9 cellular contexts compared by ENCODE assay signal in the genomic region with DNA sequence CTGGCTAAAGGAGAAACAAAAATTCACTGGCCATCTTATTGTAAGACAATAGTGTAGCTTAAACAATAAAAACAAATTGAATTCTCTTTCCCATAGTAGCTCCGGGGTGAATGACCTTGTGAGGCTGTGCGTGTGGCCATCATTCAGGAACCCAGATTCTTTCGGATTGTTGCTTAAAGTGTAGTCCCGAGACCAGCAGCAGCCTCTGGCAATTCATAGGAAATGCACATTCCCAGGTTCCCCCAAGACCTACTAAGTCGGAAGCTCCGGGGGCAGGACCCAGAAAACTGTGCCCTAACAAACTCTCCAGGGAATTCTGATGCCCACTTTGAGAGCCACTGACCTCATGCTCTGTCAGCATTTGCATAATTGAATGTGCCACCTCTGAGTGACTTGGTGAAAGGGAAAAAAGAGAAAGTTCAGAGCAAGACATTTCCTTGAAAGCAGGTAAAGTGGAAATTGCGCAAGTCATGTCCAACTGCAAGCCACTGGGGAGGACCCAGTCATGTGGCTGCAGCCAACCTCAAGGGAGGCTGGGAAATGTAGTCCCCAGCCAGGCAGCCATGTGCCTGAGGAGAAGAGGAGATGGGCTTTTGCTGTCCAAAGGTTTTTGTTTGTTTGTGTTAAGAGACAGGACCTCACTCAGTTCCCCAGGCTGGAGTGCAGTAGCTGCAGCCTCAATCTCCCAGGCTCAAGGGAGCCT. TPM values are rescaled to one million over a fixed set of nuclear protein-coding genes. Genes with fewer than 3 reads are reported as not detected.
DNase-seq lines count a peak whose midpoint lies in the region; ATAC-seq and TF ChIP-seq lines count a peak whose summit lies in the region.
"Had no signal": no experiment of that assay in that cellular context is flagged by ENCODE, and none has a peak within 500 bp of the region (broad histone marks: within the 10 kb centered on the region; RNA-seq: fewer than 3 reads in every experiment).

No MANE protein-coding gene starts in this region.

- POLR2A ChIA-PET in activated B cell treated with CpG ODN at 0.5 μM for 24 hours (lab: Charles Lee): no interaction called here

- peak; percentile 49 for ATAC-seq in activated B cell treated with CpG ODN at 0.5 μM for 24 hours (ENCODE audit: low read depth)

- H3K36me3 Mint-ChIP-seq in activated B cell treated with CpG ODN at 0.5 μM for 24 hours (ENCODE audit: low read depth): no peaks in the 10 kb centered on the region

- no peak overlapping the region for H2AFZ ChIP-seq in smooth muscle cell (ENCODE audit: low read depth)

- H3F3A ChIP-seq in smooth muscle cell (ENCODE audit: low read depth): no peaks in the 10 kb centered on the region

- H3K4me3 ChIP-seq in iPS-15b (ENCODE audit: low read depth, low read length): peak overlapping the region; percentile 65
- peak overlapping the region; percentile 31 for H3K4me3 ChIP-seq in smooth muscle cell
- H3K4me3 ChIP-seq in effector memory CD4-positive, alpha-beta T cell (ENCODE audit: insufficient read depth, low read depth, low read length, poor library complexity, severe bottlenecking): no peak overlapping the region

- no peak overlapping the region for H3K27ac Mint-ChIP-seq in activated B cell treated with CpG ODN at 0.5 μM for 24 hours

- CTCF ChIA-PET in activated B cell treated with CpG ODN at 0.5 μM for 24 hours (lab: Charles Lee): no interaction called here

- H3K36me3 ChIP-seq in iPS-15b (ENCODE audit: control insufficient read depth, insufficient read depth, low read length): no peaks in the 10 kb centered on the region
- no peaks in the 10 kb centered on the region for H3K36me3 ChIP-seq in smooth muscle cell (ENCODE audit: low read depth)
- H3K36me3 ChIP-seq in effector memory CD4-positive, alpha-beta T cell (ENCODE audit: control insufficient read depth, insufficient read depth, low read length): no peaks in the 10 kb centered on the region
- H3K36me3 ChIP-seq: neutrophil had no signal

- no peak for TF ChIP-seq CTCF in activated B cell treated with CpG ODN at 0.5 μM for 24 hours (IDR thresholded peaks at IDR 0.05)
- TF ChIP-seq CTCF in smooth muscle cell (IDR thresholded peaks at IDR 0.05; ENCODE audit: borderline replicate concordance, insufficient read depth, poor library complexity, severe bottlenecking): no peak

- H3K9me3 Mint-ChIP-seq in activated B cell treated with CpG ODN at 0.5 μM for 24 hours: peaks cover 17% of the 10 kb centered on the region

- intact Hi-C loops in activated B cell treated with CpG ODN at 0.5 μM for 24 hours (cut with micrococcal nuclease): no loop called here

- H3K9ac ChIP-seq in iPS-15b (ENCODE audit: low read depth, low read length) (peak overlapping the region; percentile 73), smooth muscle cell (ENCODE audit: low read depth) (no peak overlapping the region)

- 66% methylated on average over 7 of the region's 7 CpGs for WGBS in smooth muscle cell (ENCODE audit: low lambda C conversion rate)

- DNase-seq in Ammon's horn (ENCODE audit: low spot score) (peak; percentile 64), HPDE6-E6E7 (ENCODE audit: extremely low spot score) (peak; percentile 83), activated B cell treated with CpG ODN at 0.5 μM for 24 hours (no peak), smooth muscle cell (lab: John Stamatoyannopoulos, UW; ENCODE audit: unreplicated experiment) (no peak), NCI-H1048 (lab: John Stamatoyannopoulos, UW) (no peak)
- DNase-seq in effector memory CD4-positive, alpha-beta T cell: no peak
- no peak for DNase-seq in stimulated activated naive CD4-positive, alpha-beta T cell (lab: John Stamatoyannopoulos, UW)

- H3K27me3 ChIP-seq in iPS-15b (ENCODE audit: control insufficient read depth, insufficient read depth, low read length): no peaks in the 10 kb centered on the region
- H3K27me3 ChIP-seq in smooth muscle cell (ENCODE audit: low read depth): no peaks in the 10 kb centered on the region
- no peaks in the 10 kb centered on the region for H3K27me3 ChIP-seq in effector memory CD4-positive, alpha-beta T cell (replicated peaks; ENCODE audit: control insufficient read depth, insufficient read depth, low read length, poor library complexity, severe bottlenecking)
- H3K27me3 ChIP-seq: neutrophil had no signal

- peaks cover 6% of the 10 kb centered on the region for H3K4me1 Mint-ChIP-seq in activated B cell treated with CpG ODN at 0.5 μM for 24 hours

- no peak overlapping the region for H3K27ac ChIP-seq in smooth muscle cell (ENCODE audit: low read depth)
- no peak overlapping the region for H3K27ac ChIP-seq in effector memory CD4-positive, alpha-beta T cell (ENCODE audit: insufficient read depth, low read length, poor library complexity, severe bottlenecking)
- H3K27ac ChIP-seq: neutrophil had no signal

- H3K9me3 ChIP-seq in iPS-15b (ENCODE audit: control insufficient read depth, insufficient read depth, low read length) (no peaks in the 10 kb centered on the region), smooth muscle cell (replicated peaks; ENCODE audit: low read depth) (peaks cover 9% of the 10 kb centered on the region)
- H3K9me3 ChIP-seq in effector memory CD4-positive, alpha-beta T cell (ENCODE audit: control insufficient read depth, low read length): peaks cover 5% of the 10 kb centered on the region
- H3K9me3 ChIP-seq: neutrophil had no signal

- peaks cover 6% of the 10 kb centered on the region for H3K4me1 ChIP-seq in iPS-15b (ENCODE audit: control insufficient read depth, insufficient read depth, low read length)
- no peaks in the 10 kb centered on the region for H3K4me1 ChIP-seq in smooth muscle cell (ENCODE audit: low read depth)
- H3K4me1 ChIP-seq in effector memory CD4-positive, alpha-beta T cell (ENCODE audit: control insufficient read depth, insufficient read depth, low read length, poor library complexity, severe bottlenecking): no peaks in the 10 kb centered on the region

- H3K27me3 Mint-ChIP-seq in activated B cell treated with CpG ODN at 0.5 μM for 24 hours: peaks cover 6% of the 10 kb centered on the region

- H4K20me1 ChIP-seq in smooth muscle cell (ENCODE audit: low read depth): no peaks in the 10 kb centered on the region

- H3K4me3 Mint-ChIP-seq in activated B cell treated with CpG ODN at 0.5 μM for 24 hours: no peak overlapping the region

- H3K4me2 ChIP-seq in smooth muscle cell: peak overlapping the region; percentile 20

- no peaks in the 10 kb centered on the region for H3K79me2 ChIP-seq in smooth muscle cell (ENCODE audit: low read depth)

RNA-seq across cellular contexts. Expression of gene PNMA8B, which starts 50.7 kb away (rescaled TPM):
- 0.04 TPM in 1 of 2 replicates, not detected in the other for total RNA-seq in activated B cell treated with CpG ODN at 0.5 μM for 24 hours
- 0.49 and 1.0 TPM in 2 replicates for total RNA-seq in smooth muscle cell
- 1.2 TPM in 2 replicates for polyA plus RNA-seq in smooth muscle cell

RNA-seq across cellular contexts. Expression of gene CALM3, which starts 54.8 kb away (rescaled TPM):
- total RNA-seq in activated B cell treated with CpG ODN at 0.5 μM for 24 hours: 174 and 200 TPM in 2 replicates
- 152 and 172 TPM in 2 replicates for total RNA-seq in smooth muscle cell
- 165 and 183 TPM in 2 replicates for polyA plus RNA-seq in smooth muscle cell

Comparison
In these comparisons a context has a peak if more than half of its experiments do, and no peak if none do; other contexts are left out.
1. DNase-seq: peak in Ammon's horn (single experiment) and HPDE6-E6E7 (single experiment); none in activated B cell treated with CpG ODN at 0.5 μM for 24 hours (single experiment), smooth muscle cell (single experiment), effector memory CD4-positive, alpha-beta T cell (0 of 3), NCI-H1048 (single experiment) and stimulated activated naive CD4-positive, alpha-beta T cell (0 of 6).